Comparison of ENCODE assay signal across 1 cellular context in genomic region chr1:3061981-3062615, GRCh38.
TF ChIP-seq lines count a peak whose summit lies in the region.

No MANE protein-coding gene starts in this region.

TF ChIP-seq in WTC11, 78 proteins besides CTCF, POLR2A, EP300 and RAD21 (continued from another document):
- TF ChIP-seq SP1 (CRISPR knock-in tag; conservative IDR thresholded peaks at IDR 0.05) (no peak), RORB (CRISPR knock-in tag; IDR thresholded peaks at IDR 0.05) (no peak), CREB1 (CRISPR knock-in tag; IDR thresholded peaks at IDR 0.05) (no peak)
TF ChIP-seq in WTC11: peak in this region for 0.
